1 cellular context compared by ENCODE assay signal in genomic region chr2:74632939-74633312, GRCh38.
A peak's percentile ranks its signal among the peaks of the same experiment; 100 is the strongest.
TF ChIP-seq lines count a peak whose summit lies in the region.

No MANE protein-coding gene starts in this region.

TF ChIP-seq in HEK293, 187 proteins besides CTCF, POLR2A, EP300 and RAD21 (continued from another document):
- no peak for TF ChIP-seq ZSCAN30 (tag by site-specific recombination; IDR thresholded peaks at IDR 0.05)
- no peak for TF ChIP-seq ZNF266 (tag by site-specific recombination; IDR thresholded peaks at IDR 0.05; ENCODE audit: low read depth)
- TF ChIP-seq ZNF785 (tag by site-specific recombination; IDR thresholded peaks at IDR 0.05): no peak
- no peak for TF ChIP-seq ZNF175 (tag by site-specific recombination; IDR thresholded peaks at IDR 0.05)
- no peak for TF ChIP-seq PRDM10 (tag by site-specific recombination; IDR thresholded peaks at IDR 0.05)
- TF ChIP-seq ZNF341 (tag by site-specific recombination; IDR thresholded peaks at IDR 0.05; ENCODE audit: low read depth): no peak
- peak; percentile 72 for TF ChIP-seq ZIC2 (tag by site-specific recombination; IDR thresholded peaks at IDR 0.05)
- no peak for TF ChIP-seq BCL6B (tag by site-specific recombination; IDR thresholded peaks at IDR 0.05)
- TF ChIP-seq KLF7 (tag by site-specific recombination; IDR thresholded peaks at IDR 0.05; ENCODE audit: borderline replicate concordance): no peak
- no peak for TF ChIP-seq ZNF558 (tag by site-specific recombination; IDR thresholded peaks at IDR 0.05)
- TF ChIP-seq ZFP37 (tag by site-specific recombination; IDR thresholded peaks at IDR 0.05): no peak
- no peak for TF ChIP-seq MYNN (tag by site-specific recombination; IDR thresholded peaks at IDR 0.05; ENCODE audit: borderline replicate concordance)
- TF ChIP-seq REPIN1 (tag by site-specific recombination; IDR thresholded peaks at IDR 0.05; ENCODE audit: low read depth): no peak
